9 cellular contexts compared by ENCODE assay signal in genomic region chr1:159122005-159122621, GRCh38.
DNase-seq lines count a peak whose midpoint lies in the region; ATAC-seq and FAIRE-seq lines count a peak whose summit lies in the region.
"Had no signal": no experiment of that assay in that cellular context is flagged by ENCODE, and none has a peak within 500 bp of the region (broad histone marks: within the 10 kb centered on the region; RNA-seq: fewer than 3 reads in every experiment).

No MANE protein-coding gene starts in this region.

- FAIRE-seq in GM18507 (lab: Jason Lieb, UNC), result peak; percentile 63

- ATAC-seq in GM21723 (IDR thresholded peaks at IDR 0.05; ENCODE audit: unreplicated experiment), result peak; percentile 93
- ATAC-seq in HG03521 (IDR thresholded peaks at IDR 0.05; ENCODE audit: unreplicated experiment), result peak; percentile 45
- ATAC-seq in HG02970 (IDR thresholded peaks at IDR 0.05; ENCODE audit: low FRiP score, unreplicated experiment), result no peak

- DNase-seq in GM18507 (ENCODE audit: extremely low spot score, insufficient read length, low read depth), result no peak
- DNase-seq in glomerular visceral epithelial cell (ENCODE audit: extremely low spot score), result peak; percentile 26
- DNase-seq in RPMI8226, result no peak
- DNase-seq in stimulated activated naive CD4-positive, alpha-beta T cell treated with Interleukin-2 at 50 U/mL for 16 hours (lab: John Stamatoyannopoulos, UW), result no peak
- DNase-seq in DMS79 treated with DMSO at 0.1 percent for 48 hours (lab: John Stamatoyannopoulos, UW), result no peak
- DNase-seq: stimulated activated CD4-positive, alpha-beta T cell treated with anti-CD3 and anti-CD28 coated beads, Interleukin-2, amount 100 ng/mL, for 24 hours had no signal
